ENCODE assay signal across 24 cellular contexts in the genomic region with DNA sequence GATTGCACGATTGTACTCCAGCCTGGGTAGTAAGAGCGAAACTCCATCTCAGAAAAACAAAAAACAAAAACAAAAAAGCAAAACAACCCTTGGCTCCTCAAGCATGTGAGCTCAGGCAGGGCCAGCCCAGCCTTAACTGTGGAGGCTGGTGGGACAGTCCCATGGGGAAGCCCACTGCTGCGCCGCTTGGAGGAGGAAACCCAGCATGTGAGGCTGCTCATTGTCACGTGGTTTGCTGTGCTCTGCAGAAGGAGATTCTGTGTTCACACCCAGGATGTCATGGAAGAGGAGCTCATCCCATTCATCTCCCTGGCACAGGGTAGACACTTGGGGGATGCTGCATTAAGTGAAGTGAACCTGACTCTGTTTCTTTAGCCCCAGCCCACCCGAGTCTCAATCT. TPM values are rescaled to one million over a fixed set of nuclear protein-coding genes. Genes with fewer than 3 reads are reported as not detected.
DNase-seq lines count a peak whose midpoint lies in the region; ATAC-seq, FAIRE-seq and TF ChIP-seq lines count a peak whose summit lies in the region.
"Had no signal": no experiment of that assay in that cellular context is flagged by ENCODE, and none has a peak within 500 bp of the region (broad histone marks: within the 10 kb centered on the region; RNA-seq: fewer than 3 reads in every experiment).

No MANE protein-coding gene starts in this region.

- H3K27me3 ChIP-seq in GM12878 (replicated peaks in 1 of 2; ENCODE audit: control insufficient read depth in 2 of 2, insufficient read depth in 2 of 2, low read length in 1 of 2) = no peaks in the 10 kb centered on the region

- no peak for FAIRE-seq in GM12878 (lab: Jason Lieb, UNC)
- FAIRE-seq: RCC 7860 had no signal

- intact Hi-C loops in GM12878 (cut with micrococcal nuclease; ENCODE audit: unreplicated experiment) = no loop called here
- intact Hi-C loops in Right ventricle myocardium superior (cut with DNase I) = no loop called here

- SMC1A ChIA-PET in GM12878 (lab: Charles Lee; ENCODE audit: uncharacterized antibody, unreplicated experiment) = interaction anchor here (0.6 kb wide), 1 partner anchor 214 kb away, joined by 5 read pairs; no protein-coding TSS in a partner anchor

- TF ChIP-seq POLR2A in GM12878 (IDR thresholded peaks at IDR 0.05; ENCODE audit: low read depth, low read length) = no peak

- ATAC-seq in GM12878 (peak; percentile 17; the same call in 1 of the 3 replicates), Right ventricle myocardium superior (ENCODE audit: poor library complexity) (no peak)
- ATAC-seq: CD8-positive, alpha-beta T cell; GM23338; SK-N-SH treated with all-trans-retinoic acid at 6 μM for 48 hours had no signal

- no peaks in the 10 kb centered on the region for H4K20me1 ChIP-seq in GM12878 (ENCODE audit: control insufficient read depth, insufficient read depth)

- RAD21 ChIA-PET in GM12878 (lab: Charles Lee; ENCODE audit: unreplicated experiment) = no interaction called here

- no peak overlapping the region for H3K9ac ChIP-seq in GM12878 (ENCODE audit: control insufficient read depth, insufficient read depth, low read length)
- H3K9ac ChIP-seq: KMS-11 had no signal

- peak; percentile 28 to 55 for DNase-seq in NCI-H524 (lab: John Stamatoyannopoulos, UW)
- DNase-seq in NCI-H524 treated with DMSO at 0.1 percent for 48 hours (lab: John Stamatoyannopoulos, UW) = no peak
- peak; percentile 29 for DNase-seq in GM10248 (ENCODE audit: extremely low spot score)
- peak; percentile 29 for DNase-seq in GM20000 (ENCODE audit: low spot score)
- no peak for DNase-seq in GM12878 (ENCODE audit: low read depth, low spot score)
- DNase-seq in foreskin fibroblast = no peak
- no peak for DNase-seq in Right ventricle myocardium superior
- no peak for DNase-seq in DMS114 treated with DMSO at 0.1 percent for 48 hours (lab: John Stamatoyannopoulos, UW; ENCODE audit: unreplicated experiment)
- DNase-seq: Caco-2; CD8-positive, alpha-beta T cell; DMS79; GF-D8; HFFc6; IMR-90; MM.1S; NCI-H1694; NCI-H2029 treated with DMSO at 0.1 percent for 48 hours had no signal

- TF ChIP-seq EP300 in GM12878 (IDR thresholded peaks at IDR 0.05; ENCODE audit: borderline replicate concordance in 1 of 2, control insufficient read depth in 1 of 2, low read depth in 2 of 2, low read length in 2 of 2) = no peak

- 0 out of 2 replicates have a peak, but pooled peaks cover 3% of the 10 kb centered on the region for H3K4me1 ChIP-seq in GM12878 (ENCODE audit: control insufficient read depth, insufficient read depth, low read length)

- no peaks in the 10 kb centered on the region for H3K79me2 ChIP-seq in GM12878 (ENCODE audit: control insufficient read depth, insufficient read depth, low read length)

- TF ChIP-seq RAD21 in GM12878 (IDR thresholded peaks at IDR 0.05; ENCODE audit: insufficient read depth, low read depth, low read length) = no peak

- no TSS peak for BruUV-seq in GM12878 (replicated peaks; lab: Mats Ljungman, UMichigan)

- no peak overlapping the region for H3K27ac ChIP-seq in GM12878 (ENCODE audit: control insufficient read depth, insufficient read depth)
- H3K27ac ChIP-seq: 22Rv1, C4-2B, KMS-11 had no signal

- in situ Hi-C loops in GM12878 (cut with MboI) = no loop called here

- no peak overlapping the region for H3K4me2 ChIP-seq in GM12878 (ENCODE audit: control insufficient read depth, insufficient read depth)
- H3K4me2 ChIP-seq: GM23338, KMS-11 had no signal

- 47% methylated on average over 6 of the region's 6 CpGs for WGBS in GM12878 (ENCODE audit: insufficient coverage, insufficient replicate concordance, low lambda C conversion rate, missing lambda C conversion rate)

- H3K36me3 ChIP-seq in GM12878 (ENCODE audit: control insufficient read depth in 2 of 2, insufficient read depth in 2 of 2, low read length in 1 of 2) = no peaks in the 10 kb centered on the region
- H3K36me3 ChIP-seq: HAP-1 had no signal

- CTCF ChIA-PET in GM10248 (lab: Yijun Ruan, JAX) = interaction anchor here (1.0 kb wide), 1 partner anchor 9 kb away, joined by 4 read pairs; no protein-coding TSS in a partner anchor
- CTCF ChIA-PET in GM12878 (lab: Yijun Ruan, JAX) = interaction anchor here (1.3 to 1.8 kb wide), 2 partner anchors 29 to 49 kb away, joined by 3 to 4 read pairs; no protein-coding TSS in a partner anchor

- H3K9me3 ChIP-seq in GM12878 (replicated peaks; ENCODE audit: control insufficient read depth, insufficient read depth, low read length) = no peaks in the 10 kb centered on the region
- H3K9me3 ChIP-seq: Caco-2, HAP-1 had no signal

- TF ChIP-seq CTCF in GM10248 (IDR thresholded peaks at IDR 0.05; ENCODE audit: control extremely low read depth, extremely low read depth, low read depth, missing control alignments) (no peak), GM20000 (IDR thresholded peaks at IDR 0.05; ENCODE audit: extremely low read depth, missing control alignments) (no peak), GM12878 (IDR thresholded peaks at IDR 0.05 in 2 of 3, conservative IDR thresholded peaks at IDR 0.05 in 1 of 3; ENCODE audit: control insufficient read depth in 2 of 3, extremely low read depth in 1 of 3, insufficient read depth in 1 of 3, low read depth in 3 of 3, low read length in 3 of 3) (no peak), foreskin fibroblast (IDR thresholded peaks at IDR 0.05; ENCODE audit: low read depth, low read length) (no peak)

- POLR2A ChIA-PET in GM10248 (lab: Yijun Ruan, JAX) = no interaction called here
- POLR2A ChIA-PET in GM12878 (lab: Charles Lee) = interaction anchor here (1.6 kb wide), 1 partner anchor 16 kb away, joined by 4 read pairs; no protein-coding TSS in a partner anchor

- H2AFZ ChIP-seq in GM12878 (ENCODE audit: control insufficient read depth, low read depth, low read length) = no peak overlapping the region
- H2AFZ ChIP-seq: GM23338 had no signal

- H3K4me3 ChIP-seq in GM12878 (no peak overlapping the region), foreskin fibroblast (ENCODE audit: low read depth in 1 of 2, low read length in 2 of 2) (no peak overlapping the region)
- H3K4me3 ChIP-seq: GM23338, HAP-1 had no signal

TF ChIP-seq in GM12878, 131 proteins besides CTCF, POLR2A, EP300 and RAD21 (continues in another document):
- TF ChIP-seq RAD51 (IDR thresholded peaks at IDR 0.05) (peak; percentile 83), SREBF2 (IDR thresholded peaks at IDR 0.05; ENCODE audit: low read length) (no peak), LARP7 (IDR thresholded peaks at IDR 0.05) (no peak)
- TF ChIP-seq, protein P1, sequence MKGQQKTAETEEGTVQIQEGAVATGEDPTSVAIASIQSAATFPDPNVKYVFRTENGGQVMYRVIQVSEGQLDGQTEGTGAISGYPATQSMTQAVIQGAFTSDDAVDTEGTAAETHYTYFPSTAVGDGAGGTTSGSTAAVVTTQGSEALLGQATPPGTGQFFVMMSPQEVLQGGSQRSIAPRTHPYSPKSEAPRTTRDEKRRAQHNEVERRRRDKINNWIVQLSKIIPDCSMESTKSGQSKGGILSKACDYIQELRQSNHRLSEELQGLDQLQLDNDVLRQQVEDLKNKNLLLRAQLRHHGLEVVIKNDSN (IDR thresholded peaks at IDR 0.05; ENCODE audit: borderline replicate concordance, extremely low read length, insufficient read depth, low read depth, low read length) = peak; percentile 25

RNA-seq across cellular contexts. Expression of a gene that starts 4.0 kb away (rescaled TPM):
- 6.8 and 8.6 TPM in 2 replicates for total RNA-seq in GM12878 (2013; cell fraction: nucleolus; rRNA removed)
- total RNA-seq in GM12878 (2014; rRNA removed) (0.93 and 1.5 TPM in 2 replicates), GM12878 (2014; rRNA removed; fragmentation: Illumina TruSeq; extraction: Trizol) (1.6 and 1.9 TPM in 2 replicates), GM12878 (2021) (14.1 and 16.9 TPM in 2 replicates), Right ventricle myocardium superior (3.8 TPM)
- polyA plus RNA-seq in GM12878 (2011; ENCODE audit: low read depth) = 1.7 TPM
- polyA plus RNA-seq in GM12878 (2011; rRNA removed) (3.4 and 5.0 TPM in 2 replicates), GM12878 (2014; fragmentation: Illumina TruSeq; extraction: Trizol) (12.7 and 14.5 TPM in 2 replicates), GM12878 (2014; fragmentation: Nextera tagmentation; extraction: Ambion mirVana) (1 to 10 TPM; 1.8 to 2.1 TPM), GM12878 (2014; rRNA removed) (6.7 and 7.9 TPM in 2 replicates), GM12878 (2016; fragmentation: Nextera tagmentation; extraction: Ambion mirVana) (1 to 10 TPM; 1.0 to 2.9 TPM)
- 3.8 and 4.7 TPM in 2 replicates for polyA plus RNA-seq in GM12878 (2011; cell fraction: cytosol; rRNA removed)
- 1.6 and 2.1 TPM in 2 replicates for polyA plus RNA-seq in GM12878 (2011; cell fraction: nucleus; rRNA removed)
- 1.9 and 2.6 TPM in 2 replicates for polyA plus RNA-seq in GM12878 (2012)
- 4.1 and 4.8 TPM in 2 replicates for polyA minus RNA-seq in GM12878 (2011; rRNA and poly(A)+ RNA removed)
- polyA minus RNA-seq in GM12878 (2011; cell fraction: cytosol; rRNA and poly(A)+ RNA removed) = 1.6 and 1.7 TPM in 2 replicates
- 0.85 and 1.2 TPM in 2 replicates for polyA minus RNA-seq in GM12878 (2011; cell fraction: nucleus; rRNA and poly(A)+ RNA removed)

RNA-seq across cellular contexts. Expression of a gene that starts 52.9 kb away (rescaled TPM):
- 43.1 and 47.1 TPM in 2 replicates for total RNA-seq in GM12878 (2013; cell fraction: nucleolus; rRNA removed)
- 20.1 and 22.2 TPM in 2 replicates for total RNA-seq in GM12878 (2014; rRNA removed)
- total RNA-seq in GM12878 (2014; rRNA removed; fragmentation: Illumina TruSeq; extraction: Trizol) = 20.0 and 20.3 TPM in 2 replicates
- total RNA-seq in GM12878 (2021) = 19.6 and 21.1 TPM in 2 replicates
- 5.4 TPM for polyA plus RNA-seq in GM12878 (2011; ENCODE audit: low read depth)
- polyA plus RNA-seq in GM12878 (2011; rRNA removed) = 24.8 and 40.3 TPM in 2 replicates
- polyA plus RNA-seq in GM12878 (2011; cell fraction: cytosol; rRNA removed) = 8.2 and 9.0 TPM in 2 replicates
- polyA plus RNA-seq in GM12878 (2011; cell fraction: nucleus; rRNA removed) = 9.3 and 10.1 TPM in 2 replicates
- 9.9 and 13.1 TPM in 2 replicates for polyA plus RNA-seq in GM12878 (2012)
- 18.8 and 23.6 TPM in 2 replicates for polyA plus RNA-seq in GM12878 (2014; fragmentation: Illumina TruSeq; extraction: Trizol)
- polyA plus RNA-seq in GM12878 (2014; fragmentation: Nextera tagmentation; extraction: Ambion mirVana) = 1 to 10 TPM; 7.3 to 9.4 TPM
- polyA plus RNA-seq in GM12878 (2014; rRNA removed) = 14.4 and 15.8 TPM in 2 replicates
- 10 to 100 TPM; 35.6 to 43.4 TPM for polyA plus RNA-seq in GM12878 (2016; fragmentation: Nextera tagmentation; extraction: Ambion mirVana)
- polyA minus RNA-seq in GM12878 (2011; rRNA and poly(A)+ RNA removed) = 5.6 and 7.2 TPM in 2 replicates
- polyA minus RNA-seq in GM12878 (2011; cell fraction: cytosol; rRNA and poly(A)+ RNA removed) = 6.7 and 7.2 TPM in 2 replicates
- polyA minus RNA-seq in GM12878 (2011; cell fraction: nucleus; rRNA and poly(A)+ RNA removed) = 11.8 and 18.4 TPM in 2 replicates
- 16.0 TPM for total RNA-seq in Right ventricle myocardium superior

Comparison
In these comparisons a context has a peak if more than half of its experiments do, and no peak if none do; other contexts are left out.
1. DNase-seq: peak in NCI-H524 (2 of 2), GM10248 (single experiment) and GM20000 (single experiment); none in NCI-H524 treated with DMSO at 0.1 percent for 48 hours (single experiment), GM12878 (single experiment), foreskin fibroblast (0 of 2), Right ventricle myocardium superior (single experiment) and DMS114 treated with DMSO at 0.1 percent for 48 hours (single experiment).